40 cellular contexts compared by ENCODE assay signal in the genomic region with DNA sequence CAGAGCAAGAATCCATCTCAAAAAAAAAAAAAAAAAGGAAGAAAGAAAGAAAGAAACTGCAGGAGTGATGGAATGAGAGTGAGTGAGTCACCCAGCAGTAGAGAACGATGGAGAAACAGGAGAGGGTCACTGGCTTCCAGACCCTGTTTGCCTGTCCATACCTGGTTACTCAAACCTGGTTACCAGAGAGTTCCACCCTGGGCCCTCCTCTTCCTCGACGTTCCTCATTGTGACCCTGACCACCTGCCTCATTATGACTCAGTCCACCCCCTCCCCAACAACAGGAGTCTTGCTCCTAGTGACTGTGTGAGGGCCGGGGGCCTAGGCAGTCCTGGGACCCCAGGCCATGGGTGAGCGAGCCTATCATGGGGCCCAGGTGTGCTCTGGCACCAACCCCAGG. TPM values are rescaled to one million over a fixed set of nuclear protein-coding genes. Genes with fewer than 3 reads are reported as not detected.
"Had no signal": no experiment of that assay in that cellular context is flagged by ENCODE, and none has a peak within 500 bp of the region (broad histone marks: within the 10 kb centered on the region; RNA-seq: fewer than 3 reads in every experiment).

A gene (plus strand): TSS at position 301 of the 400 bp plus-strand sequence. CDS start 46 bp downstream, at position 347.

- H3K9me3 Mint-ChIP-seq: activated B cell treated with CpG ODN at 0.5 μM for 24 hours; activated CD8-positive, alpha-beta T cell treated with anti-CD3 and anti-CD28 coated beads for 36 hours; activated naive CD4-positive, alpha-beta T cell treated with anti-CD3 and anti-CD28 coated beads, Interleukin-2, amount 10 ng/mL, durations not matched to agents 7 days and 5 days; activated naive CD8-positive, alpha-beta T cell treated with anti-CD3 and anti-CD28 coated beads, Interleukin-2, amount 50 U/mL, for 24 hours; activated T-helper 1 cell treated with anti-CD3 and anti-CD28 coated beads, Interleukin-12 subunit alpha, Interleukin-12 subunit beta, Interleukin-2, Interleukin-4 antibody, amounts not matched to agents 30 ng/mL and 10 ng/mL and 1 ng/mL, durations not matched to agents 14 hours and 24 hours and 36 hours; activated T-helper 2 cell treated with anti-CD3 and anti-CD28 coated beads, Interferon-gamma antibody, Interleukin-2, Interleukin-4, amounts not matched to agents 10 μg/mL and 5 μg/mL and 100 μg/mL, durations not matched to agents 14 hours and 24 hours and 36 hours; effector memory CD8-positive, alpha-beta T cell; T-helper 2 cell treated with Interferon-gamma antibody and Interleukin-4, amounts not matched to agents 5 μg/mL and 100 μg/mL, for 36 hours had no signal

- H3K4me3 Mint-ChIP-seq: activated B cell treated with CpG ODN at 0.5 μM for 24 hours; activated CD8-positive, alpha-beta T cell treated with anti-CD3 and anti-CD28 coated beads for 36 hours; activated naive CD4-positive, alpha-beta T cell treated with anti-CD3 and anti-CD28 coated beads, Interleukin-2, amount 10 ng/mL, durations not matched to agents 7 days and 5 days; activated naive CD8-positive, alpha-beta T cell; activated naive CD8-positive, alpha-beta T cell treated with anti-CD3 and anti-CD28 coated beads, Interleukin-2, amount 50 U/mL, for 24 hours; activated T-helper 1 cell treated with anti-CD3 and anti-CD28 coated beads, Interleukin-12 subunit alpha, Interleukin-12 subunit beta, Interleukin-2, Interleukin-4 antibody, amounts not matched to agents 30 ng/mL and 10 ng/mL and 1 ng/mL, durations not matched to agents 14 hours and 24 hours and 36 hours; effector memory CD8-positive, alpha-beta T cell; T-helper 17 cell; T-helper 2 cell treated with Interferon-gamma antibody and Interleukin-4, amounts not matched to agents 5 μg/mL and 100 μg/mL, for 36 hours had no signal

- H3K36me3 Mint-ChIP-seq: activated naive CD4-positive, alpha-beta T cell treated with anti-CD3 and anti-CD28 coated beads, Interleukin-2, amount 10 ng/mL, durations not matched to agents 7 days and 5 days; activated naive CD8-positive, alpha-beta T cell had no signal

- H3K9me3 ChIP-seq: adrenal gland, body of pancreas, esophagus squamous epithelium, gastroesophageal sphincter, heart right ventricle had no signal

- H3K27ac Mint-ChIP-seq: activated B cell treated with CpG ODN at 0.5 μM for 24 hours; activated CD8-positive, alpha-beta T cell treated with anti-CD3 and anti-CD28 coated beads for 36 hours; activated naive CD4-positive, alpha-beta T cell treated with anti-CD3 and anti-CD28 coated beads, Interleukin-2, amount 10 ng/mL, durations not matched to agents 7 days and 5 days; activated naive CD8-positive, alpha-beta T cell; activated naive CD8-positive, alpha-beta T cell treated with anti-CD3 and anti-CD28 coated beads, Interleukin-2, amount 50 U/mL, for 24 hours; activated T-helper 1 cell treated with anti-CD3 and anti-CD28 coated beads, Interleukin-12 subunit alpha, Interleukin-12 subunit beta, Interleukin-2, Interleukin-4 antibody, amounts not matched to agents 30 ng/mL and 10 ng/mL and 1 ng/mL, durations not matched to agents 14 hours and 24 hours and 36 hours; activated T-helper 2 cell treated with anti-CD3 and anti-CD28 coated beads, Interferon-gamma antibody, Interleukin-2, Interleukin-4, amounts not matched to agents 10 μg/mL and 5 μg/mL and 100 μg/mL, durations not matched to agents 14 hours and 24 hours and 36 hours; effector memory CD8-positive, alpha-beta T cell; T-helper 17 cell; T-helper 2 cell treated with Interferon-gamma antibody and Interleukin-4, amounts not matched to agents 5 μg/mL and 100 μg/mL, for 36 hours had no signal

- H3K27me3 ChIP-seq: adrenal gland, body of pancreas, esophagus squamous epithelium, heart right ventricle had no signal

- H3K4me1 ChIP-seq: adrenal gland, body of pancreas, esophagus squamous epithelium, gastroesophageal sphincter, heart right ventricle had no signal

- ATAC-seq: activated CD4-positive, CD25-positive, alpha-beta regulatory T cell treated with anti-CD3 and anti-CD28 coated beads, Interleukin-2, amount 50 U/mL, for 24 hours; activated CD8-positive, alpha-beta T cell treated with anti-CD3 and anti-CD28 coated beads for 36 hours; activated naive CD8-positive, alpha-beta T cell treated with anti-CD3 and anti-CD28 coated beads, Interleukin-2, amount 50 U/mL, for 24 hours; body of pancreas; effector memory CD8-positive, alpha-beta T cell; gastroesophageal sphincter; heart right ventricle; T-helper 17 cell had no signal

- H3K4me1 Mint-ChIP-seq: activated B cell treated with CpG ODN at 0.5 μM for 24 hours; activated naive CD8-positive, alpha-beta T cell treated with anti-CD3 and anti-CD28 coated beads, Interleukin-2, amount 50 U/mL, for 24 hours; T-helper 17 cell had no signal

- H3K27ac ChIP-seq: adrenal gland, body of pancreas, epithelial cell of prostate, esophagus squamous epithelium, gastroesophageal sphincter, heart right ventricle, WERI-Rb-1 had no signal

- H3K36me3 ChIP-seq: adrenal gland, esophagus squamous epithelium, gastroesophageal sphincter, heart right ventricle, WERI-Rb-1 had no signal

- H3K4me3 ChIP-seq: adrenal gland, body of pancreas, esophagus squamous epithelium, gastroesophageal sphincter, heart right ventricle had no signal

- H3K27me3 Mint-ChIP-seq: activated CD8-positive, alpha-beta T cell treated with anti-CD3 and anti-CD28 coated beads for 36 hours; activated naive CD8-positive, alpha-beta T cell; activated naive CD8-positive, alpha-beta T cell treated with anti-CD3 and anti-CD28 coated beads, Interleukin-2, amount 50 U/mL, for 24 hours; effector memory CD8-positive, alpha-beta T cell; T-helper 17 cell had no signal

- DNase-seq: activated B cell treated with CpG ODN at 0.5 μM for 24 hours; activated CD4-positive, alpha-beta T cell treated with anti-CD3 and anti-CD28 coated beads for 48 hours; activated CD4-positive, alpha-beta T cell treated with anti-CD3 and anti-CD28 coated beads, Interleukin-2, amount 50 U/mL, for 1 hour; activated CD4-positive, alpha-beta T cell treated with anti-CD3 and anti-CD28 coated beads, Interleukin-2, amount 50 U/mL, for 48 hours; activated CD8-positive, alpha-beta memory T cell treated with anti-CD3 and anti-CD28 coated beads for 24 hours; activated CD8-positive, alpha-beta T cell treated with anti-CD3 and anti-CD28 coated beads for 36 hours; activated effector memory CD4-positive, alpha-beta T cell treated with anti-CD3 and anti-CD28 coated beads, Interleukin-2, amount 50 U/mL, for 16 hours; activated naive CD4-positive, alpha-beta T cell treated with anti-CD3 and anti-CD28 coated beads, Interleukin-2, amount 10 ng/mL, durations not matched to agents 7 days and 5 days; activated naive CD8-positive, alpha-beta T cell treated with anti-CD3 and anti-CD28 coated beads, Interleukin-2, amount 50 U/mL, for 24 hours; activated T-cell treated with anti-CD3 and anti-CD28 coated beads, Interleukin-2, amount 50 U/mL, for 1 hour; activated T-cell treated with anti-CD3 and anti-CD28 coated beads, Interleukin-2, amount 50 U/mL, for 48 hours; adrenal gland; amygdala; aorta; body of pancreas; caudate nucleus; cortex of kidney; dermis blood vessel endothelial cell; effector CD4-positive, alpha-beta T cell; effector memory CD8-positive, alpha-beta T cell; esophagus squamous epithelium; foreskin melanocyte; heart right ventricle; T-helper 1 cell; T-helper 17 cell; T1000; WERI-Rb-1 had no signal

RNA-seq across cellular contexts. Expression of the gene that starts here (rescaled TPM):
- total RNA-seq: activated B cell treated with CpG ODN at 0.5 μM for 24 hours; activated CD8-positive, alpha-beta T cell treated with anti-CD3 and anti-CD28 coated beads for 36 hours; activated T-helper 1 cell treated with anti-CD3 and anti-CD28 coated beads, Interleukin-12 subunit alpha, Interleukin-12 subunit beta, Interleukin-2, Interleukin-4 antibody, amounts not matched to agents 30 ng/mL and 10 ng/mL and 1 ng/mL, durations not matched to agents 14 hours and 24 hours and 36 hours; activated T-helper 2 cell treated with anti-CD3 and anti-CD28 coated beads, Interferon-gamma antibody, Interleukin-2, Interleukin-4, amounts not matched to agents 10 μg/mL and 5 μg/mL and 100 μg/mL, durations not matched to agents 14 hours and 24 hours and 36 hours; adrenal gland; aorta; body of pancreas; chondrocyte; dermis blood vessel endothelial cell; endothelial cell of umbilical vein; esophagus squamous epithelium; fibroblast of lung; fibroblast of villous mesenchyme; glomerular endothelial cell; heart right ventricle; T-helper 17 cell had no signal
- polyA plus RNA-seq: adrenal gland, aorta, endothelial cell of umbilical vein, esophagus, fibroblast of lung, heart right ventricle had no signal
